In genomic region chr18:70205421-70206397, GRCh38 we compare ENCODE assay signal across 1 cellular context.
TF ChIP-seq lines count a peak whose summit lies in the region.

RTTN (minus strand) TSS chr18:70205687; CDS start chr18:70205658, 29 bp downstream.

TF ChIP-seq in HepG2, 621 proteins besides CTCF, POLR2A, EP300 and RAD21 (continued from another document and continues in another):
- TF ChIP-seq ZNF556 (CRISPR knock-in tag; IDR thresholded peaks at IDR 0.05; ENCODE audit: borderline replicate concordance) (peak; percentile 85), ZBTB39 (CRISPR knock-in tag; IDR thresholded peaks at IDR 0.05) (peak; percentile 75; the same call in 1 of the 2 replicates), FOXM1 (CRISPR knock-in tag; IDR thresholded peaks at IDR 0.05) (0 out of 2 replicates have a peak, but pooled peaks have one; percentile 37), ZNF329 (CRISPR knock-in tag; IDR thresholded peaks at IDR 0.05; ENCODE audit: low read depth) (0 out of 2 replicates have a peak, but pooled peaks have one; percentile 29), AHR (CRISPR knock-in tag; IDR thresholded peaks at IDR 0.05) (peak; percentile 65; the same call in 1 of the 2 replicates), ZNF710 (CRISPR knock-in tag; IDR thresholded peaks at IDR 0.05; ENCODE audit: borderline replicate concordance) (peak; percentile 36), SALL1 (CRISPR knock-in tag; IDR thresholded peaks at IDR 0.05) (peak; percentile 85), ZNF296 (CRISPR knock-in tag; conservative IDR thresholded peaks at IDR 0.05) (no peak), ZNF775 (CRISPR knock-in tag; IDR thresholded peaks at IDR 0.05; ENCODE audit: borderline replicate concordance) (0 out of 2 replicates have a peak, but pooled peaks have one; percentile 22), SIN3A (IDR thresholded peaks at IDR 0.05; ENCODE audit: borderline replicate concordance, low read depth, low read length) (peak; percentile 96), ZNF841 (CRISPR knock-in tag; IDR thresholded peaks at IDR 0.05; ENCODE audit: borderline replicate concordance) (peak; percentile 76; the same call in 1 of the 2 replicates), REST (IDR thresholded peaks at IDR 0.05; ENCODE audit: borderline replicate concordance in 1 of 2, low read depth in 1 of 2, low read length in 2 of 2) (no peak), YY1 (IDR thresholded peaks at IDR 0.05; ENCODE audit: insufficient read depth, insufficient replicate concordance, low read depth, low read length) (peak; percentile 80), EEA1 (CRISPR knock-in tag; IDR thresholded peaks at IDR 0.05; ENCODE audit: borderline replicate concordance) (peak; percentile 61; the same call in 1 of the 2 replicates), CC2D1A (CRISPR knock-in tag; IDR thresholded peaks at IDR 0.05) (no peak), ZBTB7B (CRISPR knock-in tag; IDR thresholded peaks at IDR 0.05) (peak; percentile 63), NFE2L2 (IDR thresholded peaks at IDR 0.05; ENCODE audit: low read length) (no peak), ZNF557 (CRISPR knock-in tag; IDR thresholded peaks at IDR 0.05) (peak; percentile 37; the same call in 1 of the 2 replicates), ZSCAN31 (CRISPR knock-in tag; IDR thresholded peaks at IDR 0.05; ENCODE audit: low read depth) (peak; percentile 86), SMAD1 (CRISPR knock-in tag; IDR thresholded peaks at IDR 0.05; ENCODE audit: borderline replicate concordance, low read depth) (peak; percentile 88; the same call in 1 of the 2 replicates), STAT6 (CRISPR knock-in tag; IDR thresholded peaks at IDR 0.05; ENCODE audit: borderline replicate concordance) (peak; percentile 75; the same call in 1 of the 2 replicates), GRHL1 (CRISPR knock-in tag; conservative IDR thresholded peaks at IDR 0.05) (no peak), ZNF7 (CRISPR knock-in tag; IDR thresholded peaks at IDR 0.05) (no peak), CHCHD3 (CRISPR knock-in tag; IDR thresholded peaks at IDR 0.05) (0 out of 2 replicates have a peak, but pooled peaks have one; percentile 20), ZNF816 (CRISPR knock-in tag; IDR thresholded peaks at IDR 0.05; ENCODE audit: borderline replicate concordance) (0 out of 2 replicates have a peak, but pooled peaks have one; percentile 68), ZNF350 (CRISPR knock-in tag; IDR thresholded peaks at IDR 0.05; ENCODE audit: borderline replicate concordance, low read depth) (peak; percentile 93), ZNF12 (CRISPR knock-in tag; IDR thresholded peaks at IDR 0.05) (peak; percentile 57), ATF3 (CRISPR knock-in tag; IDR thresholded peaks at IDR 0.05) (peak; percentile 43; the same call in 1 of the 2 replicates), SRY (CRISPR knock-in tag; IDR thresholded peaks at IDR 0.05) (peak; percentile 89), ZNF121 (CRISPR knock-in tag; IDR thresholded peaks at IDR 0.05) (0 out of 2 replicates have a peak, but pooled peaks have one; percentile 15), PTBP1 (IDR thresholded peaks at IDR 0.05; ENCODE audit: low read depth, low read length, poor library complexity, severe bottlenecking) (no peak), ZNF713 (CRISPR knock-in tag; IDR thresholded peaks at IDR 0.05) (no peak), KLF11 (CRISPR knock-in tag; IDR thresholded peaks at IDR 0.05) (peak; percentile 31; the same call in 1 of the 2 replicates), ZHX2 (IDR thresholded peaks at IDR 0.05; ENCODE audit: low read depth) (peak; percentile 81), ZHX2 (CRISPR knock-in tag; IDR thresholded peaks at IDR 0.05; ENCODE audit: borderline replicate concordance) (no peak), ZNF615 (CRISPR knock-in tag; IDR thresholded peaks at IDR 0.05; ENCODE audit: borderline replicate concordance) (no peak), KAT2B (IDR thresholded peaks at IDR 0.05; ENCODE audit: borderline replicate concordance, low read depth, low read length) (no peak)
